1 cellular context compared by ENCODE assay signal in the genomic region with DNA sequence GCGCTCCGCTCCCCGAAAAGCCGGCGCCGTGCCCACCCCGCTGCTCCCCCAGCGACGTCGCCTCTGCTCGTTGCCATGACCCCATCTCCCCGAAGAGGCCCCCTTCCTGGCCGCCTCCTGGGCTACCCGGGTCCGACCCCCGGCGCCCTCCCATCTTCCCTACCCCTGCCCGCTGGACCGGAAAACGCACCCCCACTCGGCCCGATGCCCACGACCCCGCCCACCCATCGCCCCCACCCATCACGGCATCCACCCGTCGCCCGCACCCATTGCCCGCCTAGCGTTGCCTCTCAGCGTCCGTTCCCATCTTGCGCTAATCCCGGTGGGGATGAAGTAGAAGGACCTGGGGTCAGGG.
TF ChIP-seq lines count a peak whose summit lies in the region.

No MANE protein-coding gene starts in this region.

TF ChIP-seq in K562, 482 proteins besides CTCF, POLR2A, EP300 and RAD21:
- TF ChIP-seq ARID2 (IDR thresholded peaks at IDR 0.05) (no peak), SMARCC2 (IDR thresholded peaks at IDR 0.05; ENCODE audit: low read depth) (no peak), RBM17 (IDR thresholded peaks at IDR 0.05; ENCODE audit: borderline replicate concordance, low read depth, low read length) (no peak), KHSRP (IDR thresholded peaks at IDR 0.05) (no peak), ZNF79 (CRISPR knock-in tag; IDR thresholded peaks at IDR 0.05; ENCODE audit: low read depth) (no peak), BHLHE40 (IDR thresholded peaks at IDR 0.05; ENCODE audit: low read length) (no peak), POLR2G (IDR thresholded peaks at IDR 0.05; ENCODE audit: low read depth, low read length) (no peak), FIP1L1 (IDR thresholded peaks at IDR 0.05; ENCODE audit: low read depth, low read length, poor library complexity, severe bottlenecking) (no peak), ZNF778 (CRISPR knock-in tag; IDR thresholded peaks at IDR 0.05) (no peak), BCL6 (CRISPR knock-in tag; IDR thresholded peaks at IDR 0.05) (no peak), ZNF23 (CRISPR knock-in tag; IDR thresholded peaks at IDR 0.05) (no peak)
- TF ChIP-seq, protein P1, sequence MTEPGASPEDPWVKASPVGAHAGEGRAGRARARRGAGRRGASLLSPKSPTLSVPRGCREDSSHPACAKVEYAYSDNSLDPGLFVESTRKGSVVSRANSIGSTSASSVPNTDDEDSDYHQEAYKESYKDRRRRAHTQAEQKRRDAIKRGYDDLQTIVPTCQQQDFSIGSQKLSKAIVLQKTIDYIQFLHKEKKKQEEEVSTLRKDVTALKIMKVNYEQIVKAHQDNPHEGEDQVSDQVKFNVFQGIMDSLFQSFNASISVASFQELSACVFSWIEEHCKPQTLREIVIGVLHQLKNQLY (CRISPR knock-in tag; conservative IDR thresholded peaks at IDR 0.05), result no peak
- TF ChIP-seq, protein P2, sequence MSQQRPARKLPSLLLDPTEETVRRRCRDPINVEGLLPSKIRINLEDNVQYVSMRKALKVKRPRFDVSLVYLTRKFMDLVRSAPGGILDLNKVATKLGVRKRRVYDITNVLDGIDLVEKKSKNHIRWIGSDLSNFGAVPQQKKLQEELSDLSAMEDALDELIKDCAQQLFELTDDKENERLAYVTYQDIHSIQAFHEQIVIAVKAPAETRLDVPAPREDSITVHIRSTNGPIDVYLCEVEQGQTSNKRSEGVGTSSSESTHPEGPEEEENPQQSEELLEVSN (IDR thresholded peaks at IDR 0.05; ENCODE audit: borderline replicate concordance in 1 of 2, extremely low read depth in 1 of 2, insufficient read depth in 1 of 2, insufficient read length in 1 of 2, low read depth in 1 of 2, low read length in 1 of 2, poor library complexity in 1 of 2, severe bottlenecking in 1 of 2), result no peak
